Comparison of ENCODE assay signal across 8 cellular contexts in the genomic region with DNA sequence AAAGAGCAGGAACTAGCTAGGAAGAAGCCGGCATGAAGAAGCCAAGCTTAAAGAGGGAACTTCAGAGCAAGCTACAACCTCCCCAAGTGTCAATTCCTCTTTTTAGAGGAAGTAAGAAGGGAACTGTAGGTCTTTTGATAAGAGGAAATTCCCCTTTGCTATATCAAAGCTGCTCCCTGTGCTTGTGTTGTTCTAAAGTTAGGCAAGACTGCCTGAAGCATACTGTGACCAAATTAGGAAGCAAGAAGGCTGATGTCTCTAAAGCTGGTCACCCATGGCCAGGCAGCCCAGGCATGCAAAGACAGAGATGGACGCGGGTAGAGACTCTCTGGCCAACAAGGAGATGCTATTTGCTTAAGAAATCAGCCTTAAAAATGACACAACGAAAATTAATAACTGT.
DNase-seq lines count a peak whose midpoint lies in the region; ATAC-seq, FAIRE-seq and TF ChIP-seq lines count a peak whose summit lies in the region.

No MANE protein-coding gene starts in this region.

- peaks cover 65% of the 10 kb centered on the region for H3K4me1 ChIP-seq in mesodermal cell (ENCODE audit: control insufficient read depth, insufficient read depth, low read length, poor library complexity, severe bottlenecking)

- peak overlapping the region; percentile 94 for H3K27ac ChIP-seq in mesodermal cell (ENCODE audit: low read depth, low read length, severe bottlenecking)

- 92 to 100% methylated on average over 1 to 3 of the region's 4 CpGs for WGBS in mesodermal cell (ENCODE audit: insufficient coverage in 2 of 2), 2 experiments

- H3K9me3 ChIP-seq in mesodermal cell (ENCODE audit: control insufficient read depth, low read length), result no peaks in the 10 kb centered on the region

- TF ChIP-seq POLR2A in GM12892 (IDR thresholded peaks at IDR 0.05; ENCODE audit: low read depth, low read length), result peak; percentile 63; the same call in 1 of the 2 replicates

- no peak for TF ChIP-seq CTCF in choroid plexus epithelial cell (conservative IDR thresholded peaks at IDR 0.05; ENCODE audit: low read depth, low read length)

- ATAC-seq in GM21786 (IDR thresholded peaks at IDR 0.05; ENCODE audit: unreplicated experiment), result peak; percentile 50

- FAIRE-seq in GM12892 (lab: Jason Lieb, UNC), result peak; percentile 98

- H3K36me3 ChIP-seq in mesodermal cell (ENCODE audit: control insufficient read depth, insufficient read depth, low read length), result peaks cover 35% of the 10 kb centered on the region

- DNase-seq in GM12892 (ENCODE audit: insufficient read length) (no peak), NOMO-1 (lab: John Stamatoyannopoulos, UW; ENCODE audit: unreplicated experiment in 2 of 2) (peak; percentile 91 to 99), choroid plexus epithelial cell (ENCODE audit: low read depth) (peak; percentile 73), ureter (ENCODE audit: low spot score) (no peak), activated gamma-delta T cell (lab: John Stamatoyannopoulos, UW) (no peak), NCI-H82 treated with DMSO at 0.1 percent for 48 hours (lab: John Stamatoyannopoulos, UW; ENCODE audit: unreplicated experiment) (no peak)

- no peak overlapping the region for H3K4me3 ChIP-seq in choroid plexus epithelial cell (ENCODE audit: low read depth, low read length)
- H3K4me3 ChIP-seq in mesodermal cell (ENCODE audit: extremely low read depth, insufficient read depth, low read length, poor library complexity, severe bottlenecking), result no peak overlapping the region

Comparison
In these comparisons a context has a peak if more than half of its experiments do, and no peak if none do; other contexts are left out.
1. DNase-seq: peak in NOMO-1 (2 of 2) and choroid plexus epithelial cell (single experiment); none in GM12892 (single experiment), ureter (single experiment), activated gamma-delta T cell (single experiment) and NCI-H82 treated with DMSO at 0.1 percent for 48 hours (single experiment).